In the genomic region with DNA sequence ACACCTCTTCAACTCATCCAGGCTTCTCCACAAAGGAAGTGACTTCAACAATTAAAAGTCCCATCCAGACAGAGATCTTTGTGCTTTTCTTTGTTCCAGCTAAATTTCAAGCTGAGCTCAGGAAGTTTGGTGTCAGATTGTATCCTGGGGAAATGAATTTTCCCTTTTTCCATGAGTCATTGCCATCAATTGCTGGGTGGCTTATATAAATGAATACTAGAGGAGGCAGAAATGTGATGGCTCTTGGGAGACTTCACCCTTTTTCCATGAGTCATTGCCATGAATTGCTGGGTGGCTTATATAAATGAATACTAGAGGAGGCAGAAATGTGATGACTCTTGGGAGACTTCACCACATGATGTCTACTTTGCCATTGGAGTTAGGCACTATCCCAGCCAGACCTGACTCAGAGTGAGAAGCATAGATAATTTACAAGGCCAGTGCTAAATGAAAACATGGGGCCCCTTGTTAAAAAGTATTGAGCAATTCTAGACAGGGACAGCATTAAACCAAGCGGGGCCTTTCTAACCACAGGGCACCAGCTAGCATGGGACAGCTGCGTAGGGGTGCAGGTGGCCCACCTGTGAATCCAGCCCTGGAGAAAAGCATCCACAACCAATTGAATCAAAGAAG, we compare ENCODE assay signal across 11 cellular contexts.
DNase-seq lines count a peak whose midpoint lies in the region; ATAC-seq and TF ChIP-seq lines count a peak whose summit lies in the region.
"Had no signal": no experiment of that assay in that cellular context is flagged by ENCODE, and none has a peak within 500 bp of the region (broad histone marks: within the 10 kb centered on the region; RNA-seq: fewer than 3 reads in every experiment).

No MANE protein-coding gene starts in this region.

- H3K23ac ChIP-seq in H9 (ENCODE audit: insufficient read length, low read depth, low read length) = no peak overlapping the region

- no peaks in the 10 kb centered on the region for H3K27me3 ChIP-seq in H9 (ENCODE audit: insufficient read depth, low read length)

- no peak overlapping the region for H3K4me2 ChIP-seq in H9 (ENCODE audit: insufficient read depth, insufficient read length, low read length)

- H3K18ac ChIP-seq in H9 (ENCODE audit: insufficient read length, low read depth, low read length) = no peak overlapping the region

- H4K91ac ChIP-seq in H9 (ENCODE audit: insufficient read length, low read depth, low read length) = no peak overlapping the region

- H2BK20ac ChIP-seq in H9 (ENCODE audit: low read depth, low read length, poor library complexity, severe bottlenecking) = no peak overlapping the region

- ATAC-seq in GM18498 (IDR thresholded peaks at IDR 0.05; ENCODE audit: unreplicated experiment) (no peak), HG03378 (IDR thresholded peaks at IDR 0.05; ENCODE audit: unreplicated experiment) (no peak), GM21619 (IDR thresholded peaks at IDR 0.05; ENCODE audit: unreplicated experiment) (no peak)
- ATAC-seq: naive thymus-derived CD8-positive, alpha-beta T cell had no signal

- H3K14ac ChIP-seq in H9 (ENCODE audit: insufficient read depth, low read length) = no peak overlapping the region

- H3K36me3 Mint-ChIP-seq in H9 (ENCODE audit: insufficient read depth in 1 of 3, low read depth in 3 of 3) = peaks cover 0 to 2% (median 0%) of the 10 kb centered on the region in 3 experiments; a peak in 2 of 7 replicates
- H3K36me3 Mint-ChIP-seq: activated naive CD8-positive, alpha-beta T cell treated with anti-CD3 and anti-CD28 coated beads, Interleukin-2, amount 10 ng/mL, durations not matched to agents 7 days and 5 days; naive thymus-derived CD8-positive, alpha-beta T cell had no signal

- H2BK15ac ChIP-seq in H9 (ENCODE audit: low read depth, low read length) = no peak overlapping the region

- no peak overlapping the region for H2BK120ac ChIP-seq in H9 (ENCODE audit: low read depth, low read length, poor library complexity, severe bottlenecking)

- H3K27ac ChIP-seq in H9 (ENCODE audit: insufficient read length, low read depth, low read length) = peak overlapping the region; percentile 10

- no peak overlapping the region for H3K9ac ChIP-seq in H9 (ENCODE audit: extremely low read depth, insufficient read length, low read length)

- H3K4me1 ChIP-seq in H9 (ENCODE audit: insufficient read depth, low read length) = peaks cover 3% of the 10 kb centered on the region; the same call in 1 of the 2 replicates

- peaks cover 0 to 2% of the 10 kb centered on the region in 2 experiments; a peak in 1 of 5 replicates for H3K9me3 Mint-ChIP-seq in H9
- H3K9me3 Mint-ChIP-seq: activated B cell treated with CpG ODN at 0.5 μM for 24 hours; activated naive CD8-positive, alpha-beta T cell treated with anti-CD3 and anti-CD28 coated beads, Interleukin-2, amount 10 ng/mL, durations not matched to agents 7 days and 5 days had no signal

- no CpG with 5 or more reads among the region's 2 CpGs for WGBS in H9 (ENCODE audit: extremely low coverage, insufficient read length, low lambda C conversion rate)

- H3K27ac Mint-ChIP-seq in H9 = peak overlapping the region in 1 of 3 experiments; percentile 72; a peak in 2 of 7 replicates
- H3K27ac Mint-ChIP-seq: activated B cell treated with CpG ODN at 0.5 μM for 24 hours; activated naive CD8-positive, alpha-beta T cell treated with anti-CD3 and anti-CD28 coated beads, Interleukin-2, amount 10 ng/mL, durations not matched to agents 7 days and 5 days; naive thymus-derived CD8-positive, alpha-beta T cell had no signal

- H2AFZ ChIP-seq in H9 (ENCODE audit: low read length) = no peak overlapping the region

- no peaks in the 10 kb centered on the region for H3K9me3 ChIP-seq in H9 (ENCODE audit: control insufficient read depth, low read depth, low read length)

- no peak overlapping the region for H3T11ph ChIP-seq in H9 (ENCODE audit: low read length)

- no peak overlapping the region for H4K5ac ChIP-seq in H9 (ENCODE audit: insufficient read length, low read depth, low read length)

- no peak overlapping the region for H3K4ac ChIP-seq in H9 (ENCODE audit: low read depth, low read length)

- peak overlapping the region; percentile 42 for H2AK5ac ChIP-seq in H9 (ENCODE audit: insufficient read length, low read length)

- no peak overlapping the region; a peak in 1 of 5 replicates for H3K4me3 Mint-ChIP-seq in H9
- H3K4me3 Mint-ChIP-seq: activated B cell treated with CpG ODN at 0.5 μM for 24 hours; activated naive CD8-positive, alpha-beta T cell treated with anti-CD3 and anti-CD28 coated beads, Interleukin-2, amount 10 ng/mL, durations not matched to agents 7 days and 5 days; naive thymus-derived CD8-positive, alpha-beta T cell had no signal

- H2BK12ac ChIP-seq in H9 (ENCODE audit: insufficient read length, low read depth, low read length) = no peak overlapping the region

- H2BK5ac ChIP-seq in H9 (ENCODE audit: insufficient read length, low read length) = no peak overlapping the region

- TF ChIP-seq CTCF in H9 (conservative IDR thresholded peaks at IDR 0.05) (no peak), epithelial cell of proximal tubule (conservative IDR thresholded peaks at IDR 0.05; ENCODE audit: low read depth, low read length) (no peak), retinal pigment epithelial cell (conservative IDR thresholded peaks at IDR 0.05; ENCODE audit: low read depth, low read length) (no peak)

- H4K20me1 ChIP-seq in H9 (ENCODE audit: control insufficient read depth, insufficient read depth, insufficient read length) = no peaks in the 10 kb centered on the region

- H3K4me3 ChIP-seq in epithelial cell of proximal tubule (ENCODE audit: low read depth, low read length) (no peak overlapping the region), retinal pigment epithelial cell (ENCODE audit: low read length) (no peak overlapping the region)

- H4K8ac ChIP-seq in H9 (replicated peaks; ENCODE audit: insufficient read length, low read depth, low read length) = no peak overlapping the region

- H3K79me2 ChIP-seq in H9 (ENCODE audit: insufficient read depth, low read length) = no peaks in the 10 kb centered on the region

- no peak overlapping the region for H3K56ac ChIP-seq in H9 (ENCODE audit: insufficient read length, low read depth, low read length)

- peaks cover 28 to 32% of the 10 kb centered on the region in 2 experiments for H3K4me1 Mint-ChIP-seq in H9
- H3K4me1 Mint-ChIP-seq: activated B cell treated with CpG ODN at 0.5 μM for 24 hours; naive thymus-derived CD8-positive, alpha-beta T cell had no signal

- H3K79me1 ChIP-seq in H9 (ENCODE audit: insufficient read depth, low read depth, low read length, poor library complexity, severe bottlenecking) = no peaks in the 10 kb centered on the region

- peak; percentile 51 for DNase-seq in H9
- peak; percentile 66 for DNase-seq in RKO (ENCODE audit: low spot score)
- DNase-seq in epithelial cell of proximal tubule (ENCODE audit: low read depth) = peak; percentile 98
- peak; percentile 79 for DNase-seq in retinal pigment epithelial cell (ENCODE audit: low read depth)
- DNase-seq: activated B cell treated with CpG ODN at 0.5 μM for 24 hours; activated naive CD8-positive, alpha-beta T cell treated with anti-CD3 and anti-CD28 coated beads, Interleukin-2, amount 10 ng/mL, durations not matched to agents 7 days and 5 days; naive thymus-derived CD8-positive, alpha-beta T cell; NCI-H526 had no signal

- peaks cover 52% of the 10 kb centered on the region for H3K27me3 Mint-ChIP-seq in H9 (ENCODE audit: low read depth)

- H3K23me2 ChIP-seq in H9 (ENCODE audit: insufficient read length, low read depth, low read length, poor library complexity, severe bottlenecking) = no peaks in the 10 kb centered on the region
